ENCODE assay signal across 17 cellular contexts in the genomic region with DNA sequence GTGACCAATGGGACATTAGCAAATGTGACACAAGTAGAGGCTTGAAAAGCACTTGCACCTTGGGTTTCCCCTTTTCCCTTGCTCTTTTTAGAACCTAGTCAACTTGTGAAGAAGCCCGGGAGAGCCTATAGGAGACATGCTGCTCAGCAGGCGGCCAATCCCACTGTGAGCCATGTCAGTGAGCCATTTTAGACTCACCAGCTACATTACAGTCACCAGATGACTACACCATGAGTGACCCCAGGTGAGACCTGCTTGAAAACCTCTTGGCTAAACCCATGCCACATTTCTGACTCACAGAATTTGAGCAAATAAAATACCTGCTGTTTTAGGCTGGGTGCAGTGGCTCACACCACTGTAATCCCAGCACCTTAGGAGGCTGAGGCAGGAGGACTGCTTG.
DNase-seq lines count a peak whose midpoint lies in the region; ATAC-seq lines count a peak whose summit lies in the region.
"Had no signal": no experiment of that assay in that cellular context is flagged by ENCODE, and none has a peak within 500 bp of the region (broad histone marks: within the 10 kb centered on the region; RNA-seq: fewer than 3 reads in every experiment).

No MANE protein-coding gene starts in this region.

- CTCF ChIA-PET in activated CD4-positive, alpha-beta T cell treated with anti-CD3 and anti-CD28 coated beads for 36 hours (lab: Charles Lee), result no interaction called here

- no peaks in the 10 kb centered on the region for H3K27me3 Mint-ChIP-seq in activated CD4-positive, alpha-beta T cell treated with anti-CD3 and anti-CD28 coated beads for 36 hours
- H3K27me3 Mint-ChIP-seq in activated T-helper 17 cell treated with anti-CD3 and anti-CD28 coated beads, Interleukin-2, amount 50 U/mL, for 72 hours, result no peaks in the 10 kb centered on the region

- H3K9me3 Mint-ChIP-seq in activated CD4-positive, alpha-beta T cell treated with anti-CD3 and anti-CD28 coated beads for 36 hours (ENCODE audit: low read depth), result peaks cover 3% of the 10 kb centered on the region
- no peaks in the 10 kb centered on the region for H3K9me3 Mint-ChIP-seq in activated T-helper 17 cell treated with anti-CD3 and anti-CD28 coated beads, Interleukin-2, amount 50 U/mL, for 72 hours
- no peaks in the 10 kb centered on the region for H3K9me3 Mint-ChIP-seq in stimulated activated effector memory CD8-positive, alpha-beta T cell treated with anti-CD3 and anti-CD28 coated beads, Interleukin-12 subunit alpha, Interleukin-12 subunit beta, amount 100 ng/mL, for 72 hours
- H3K9me3 Mint-ChIP-seq: CD8-positive, alpha-beta T cell; GM23338 had no signal

- peaks cover 16% of the 10 kb centered on the region for H3K4me1 Mint-ChIP-seq in activated CD4-positive, alpha-beta T cell treated with anti-CD3 and anti-CD28 coated beads for 36 hours
- peaks cover 18% of the 10 kb centered on the region for H3K4me1 Mint-ChIP-seq in activated T-helper 17 cell treated with anti-CD3 and anti-CD28 coated beads, Interleukin-2, amount 50 U/mL, for 72 hours
- H3K4me1 Mint-ChIP-seq in stimulated activated effector memory CD8-positive, alpha-beta T cell treated with anti-CD3 and anti-CD28 coated beads, Interleukin-12 subunit alpha, Interleukin-12 subunit beta, amount 100 ng/mL, for 72 hours, result peaks cover 22% of the 10 kb centered on the region

- H3K36me3 Mint-ChIP-seq in activated CD4-positive, alpha-beta T cell treated with anti-CD3 and anti-CD28 coated beads for 36 hours (ENCODE audit: low read depth), result peaks cover 27% of the 10 kb centered on the region
- peaks cover 37% of the 10 kb centered on the region for H3K36me3 Mint-ChIP-seq in activated T-helper 17 cell treated with anti-CD3 and anti-CD28 coated beads, Interleukin-2, amount 50 U/mL, for 72 hours (ENCODE audit: low read depth)
- H3K36me3 Mint-ChIP-seq in stimulated activated effector memory CD8-positive, alpha-beta T cell treated with anti-CD3 and anti-CD28 coated beads, Interleukin-12 subunit alpha, Interleukin-12 subunit beta, amount 100 ng/mL, for 72 hours, result peaks cover 24% of the 10 kb centered on the region

- peak; percentile 70 for ATAC-seq in activated CD4-positive, alpha-beta T cell treated with anti-CD3 and anti-CD28 coated beads for 36 hours
- ATAC-seq in activated T-helper 17 cell treated with anti-CD3 and anti-CD28 coated beads, Interleukin-2, amount 50 U/mL, for 72 hours (replicated peaks), result peak; percentile 98
- peak; percentile 97 for ATAC-seq in stimulated activated effector memory CD8-positive, alpha-beta T cell treated with anti-CD3 and anti-CD28 coated beads, Interleukin-12 subunit alpha, Interleukin-12 subunit beta, amount 100 ng/mL, for 72 hours
- ATAC-seq: CD8-positive, alpha-beta T cell; GM23338 had no signal

- intact Hi-C loops in activated CD4-positive, alpha-beta T cell treated with anti-CD3 and anti-CD28 coated beads for 36 hours (cut with DNase I, micrococcal nuclease), result no loop called here

- peak; percentile 18 for DNase-seq in activated CD4-positive, alpha-beta T cell treated with anti-CD3 and anti-CD28 coated beads for 36 hours
- DNase-seq in activated CD4-positive, alpha-beta T cell treated with anti-CD3 and anti-CD28 coated beads, Interleukin-2, amount 50 U/mL, for 48 hours, result no peak
- DNase-seq in stimulated activated CD4-positive, alpha-beta T cell treated with anti-CD3 and anti-CD28 coated beads, Interleukin-1b, Interleukin-23, amount 100 ng/mL, for 48 hours, result peak; percentile 10
- DNase-seq in stimulated activated CD4-positive, alpha-beta T cell treated with anti-CD3 and anti-CD28 coated beads, Interleukin-2, amount 100 ng/mL, for 24 hours, result no peak
- DNase-seq in stimulated activated effector memory CD8-positive, alpha-beta T cell treated with anti-CD3 and anti-CD28 coated beads, Interleukin-12 subunit alpha, Interleukin-12 subunit beta, amount 100 ng/mL, for 72 hours (ENCODE audit: low spot score in 2 of 2), result no peak
- no peak for DNase-seq in retina
- no peak for DNase-seq in putamen (ENCODE audit: low spot score)
- DNase-seq: 8988T; CD8-positive, alpha-beta T cell; DMS79; IMR-90; Kasumi-1; NCI-H187 treated with DMSO at 0.1 percent for 48 hours; NCI-H69; RPMI8226 had no signal

- no peak overlapping the region for H3K4me3 Mint-ChIP-seq in activated CD4-positive, alpha-beta T cell treated with anti-CD3 and anti-CD28 coated beads for 36 hours
- no peak overlapping the region for H3K4me3 Mint-ChIP-seq in activated T-helper 17 cell treated with anti-CD3 and anti-CD28 coated beads, Interleukin-2, amount 50 U/mL, for 72 hours
- no peak overlapping the region for H3K4me3 Mint-ChIP-seq in stimulated activated effector memory CD8-positive, alpha-beta T cell treated with anti-CD3 and anti-CD28 coated beads, Interleukin-12 subunit alpha, Interleukin-12 subunit beta, amount 100 ng/mL, for 72 hours
- H3K4me3 Mint-ChIP-seq: CD8-positive, alpha-beta T cell; GM23338 had no signal

- H3K27ac Mint-ChIP-seq in activated CD4-positive, alpha-beta T cell treated with anti-CD3 and anti-CD28 coated beads for 36 hours, result no peak overlapping the region
- H3K27ac Mint-ChIP-seq in activated T-helper 17 cell treated with anti-CD3 and anti-CD28 coated beads, Interleukin-2, amount 50 U/mL, for 72 hours, result no peak overlapping the region
- H3K27ac Mint-ChIP-seq in stimulated activated effector memory CD8-positive, alpha-beta T cell treated with anti-CD3 and anti-CD28 coated beads, Interleukin-12 subunit alpha, Interleukin-12 subunit beta, amount 100 ng/mL, for 72 hours, result peak overlapping the region; percentile 30
- H3K27ac Mint-ChIP-seq: CD8-positive, alpha-beta T cell; GM23338 had no signal

- POLR2A ChIA-PET in activated CD4-positive, alpha-beta T cell treated with anti-CD3 and anti-CD28 coated beads for 36 hours (lab: Charles Lee), result no interaction called here

Comparison
In these comparisons a context has a peak if more than half of its experiments do, and no peak if none do; other contexts are left out.
1. DNase-seq: peak in activated CD4-positive, alpha-beta T cell treated with anti-CD3 and anti-CD28 coated beads for 36 hours (single experiment) and stimulated activated CD4-positive, alpha-beta T cell treated with anti-CD3 and anti-CD28 coated beads, Interleukin-1b, Interleukin-23, amount 100 ng/mL, for 48 hours (single experiment); none in activated CD4-positive, alpha-beta T cell treated with anti-CD3 and anti-CD28 coated beads, Interleukin-2, amount 50 U/mL, for 48 hours (0 of 2), stimulated activated CD4-positive, alpha-beta T cell treated with anti-CD3 and anti-CD28 coated beads, Interleukin-2, amount 100 ng/mL, for 24 hours (0 of 2), stimulated activated effector memory CD8-positive, alpha-beta T cell treated with anti-CD3 and anti-CD28 coated beads, Interleukin-12 subunit alpha, Interleukin-12 subunit beta, amount 100 ng/mL, for 72 hours (0 of 2), retina (single experiment) and putamen (single experiment).
2. Peak in every context shown above with its lines, with median percentiles within 50 percentile points of each other: ATAC-seq.